Comparison of ENCODE assay signal across 8 cellular contexts in the genomic region with DNA sequence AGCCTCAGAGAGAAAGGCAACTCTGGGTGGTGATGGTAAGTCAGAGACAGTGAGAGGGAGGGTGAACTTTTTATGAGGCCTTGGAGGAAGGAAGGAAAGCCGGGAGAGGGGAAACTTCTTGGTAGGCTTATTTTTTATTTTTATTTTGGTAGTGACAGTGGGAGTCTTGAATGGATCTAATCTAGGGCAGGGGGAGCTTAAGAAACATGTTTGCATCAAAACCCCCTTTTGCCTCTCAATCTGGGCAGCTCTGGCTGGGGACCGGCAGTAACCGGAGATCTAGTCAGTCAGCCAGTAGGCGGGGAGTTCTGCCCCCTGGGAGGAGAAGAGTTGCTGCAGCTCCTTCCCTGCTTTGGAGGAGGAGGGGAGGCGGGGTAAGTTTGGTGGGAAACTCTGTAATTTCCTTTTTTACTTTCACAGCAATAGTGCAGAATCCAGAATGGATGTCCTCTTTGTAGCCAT. TPM values are rescaled to one million over a fixed set of nuclear protein-coding genes. Genes with fewer than 3 reads are reported as not detected.
A peak's percentile ranks its signal among the peaks of the same experiment; 100 is the strongest.
DNase-seq lines count a peak whose midpoint lies in the region; ATAC-seq and TF ChIP-seq lines count a peak whose summit lies in the region.

A gene (plus strand): TSS at position 412 of the 462 bp plus-strand sequence. CDS start 28 bp downstream, at position 440.

- no peak for ATAC-seq in GM18520 (IDR thresholded peaks at IDR 0.05; ENCODE audit: unreplicated experiment)
- no peak for ATAC-seq in stimulated activated naive CD8-positive, alpha-beta T cell treated with anti-CD3 and anti-CD28 coated beads, Interleukin-15, amount 100 ng/mL, for 72 hours

- intact Hi-C loops in stomach (cut with DNase I; ENCODE audit: low total_unique reads): no loop called here

- peaks cover 18% of the 10 kb centered on the region for H3K4me1 Mint-ChIP-seq in stimulated activated naive CD8-positive, alpha-beta T cell treated with anti-CD3 and anti-CD28 coated beads, Interleukin-15, amount 100 ng/mL, for 72 hours

- H3K27ac ChIP-seq in stomach: peak within 1 kb of the TSS in 4 of 5 donors; percentile 3 to 60 (median 50)

- no peaks in the 10 kb centered on the region for H3K9me3 ChIP-seq in stomach

- no peak for TF ChIP-seq EP300 in stomach (IDR thresholded peaks at IDR 0.05)

- no peaks in the 10 kb centered on the region for H3K9me3 Mint-ChIP-seq in stimulated activated naive CD8-positive, alpha-beta T cell treated with anti-CD3 and anti-CD28 coated beads, Interleukin-15, amount 100 ng/mL, for 72 hours

- TF ChIP-seq CTCF in HFF-Myc (IDR thresholded peaks at IDR 0.05; ENCODE audit: low read depth, low read length, missing control alignments) (peak; percentile 3), stomach (IDR thresholded peaks at IDR 0.05) (no peak)

- DNase-seq in HFF-Myc (ENCODE audit: extremely low read depth, low read depth) (no peak), anterior cingulate cortex (lab: John Stamatoyannopoulos, UW) (peak in 34 of 58 donors; percentile 1 to 55 (median 18)), hypothalamus (lab: John Stamatoyannopoulos, UW) (peak in 32 of 51 donors; percentile 2 to 59 (median 22)), stomach (no peak), 8988T (no peak), NCI-H187 treated with DMSO at 0.1 percent for 48 hours (lab: John Stamatoyannopoulos, UW) (no peak)
- DNase-seq in stimulated activated naive CD8-positive, alpha-beta T cell treated with anti-CD3 and anti-CD28 coated beads, Interleukin-15, amount 100 ng/mL, for 72 hours: no peak

- H3K4me3 ChIP-seq in HFF-Myc (replicated peaks; ENCODE audit: low read depth, low read length): peak within 1 kb of the TSS; percentile 20
- peak within 1 kb of the TSS in 3 of 4 donors; percentile 2 to 14 (median 12) for H3K4me3 ChIP-seq in stomach

- no peak within 1 kb of the TSS for H3K4me3 Mint-ChIP-seq in stimulated activated naive CD8-positive, alpha-beta T cell treated with anti-CD3 and anti-CD28 coated beads, Interleukin-15, amount 100 ng/mL, for 72 hours

- WGBS in stomach, 5 donors: 47 to 62% (median 57%) methylated on average over 5 of the region's 5 CpGs

- no peaks in the 10 kb centered on the region for H3K27me3 Mint-ChIP-seq in stimulated activated naive CD8-positive, alpha-beta T cell treated with anti-CD3 and anti-CD28 coated beads, Interleukin-15, amount 100 ng/mL, for 72 hours

- H3K36me3 ChIP-seq in stomach: peaks cover 0 to 3% (median under 1%) of the 10 kb centered on the region in 4 donors

- H3K4me1 ChIP-seq in stomach: peaks cover 6 to 41% (median 18%) of the 10 kb centered on the region in 4 donors

- no peak for TF ChIP-seq POLR2A in stomach (IDR thresholded peaks at IDR 0.05)

- H3K27me3 ChIP-seq in stomach: no peaks in the 10 kb centered on the region

- H3K27ac Mint-ChIP-seq in stimulated activated naive CD8-positive, alpha-beta T cell treated with anti-CD3 and anti-CD28 coated beads, Interleukin-15, amount 100 ng/mL, for 72 hours: no peak within 1 kb of the TSS

RNA-seq across cellular contexts. Expression of the gene that starts here (rescaled TPM):
- 10 to 100 TPM in 1 of 5 donors, under 1 TPM in 1, not detected in 3; 0.43 to 40.8 TPM for total RNA-seq in stomach
- polyA plus RNA-seq in stomach: 10 to 100 TPM in 1 of 3 donors, 1 to 10 TPM in 2; 7.5 to 17.7 (median 8.7) TPM

Comparison
In these comparisons a context has a peak if more than half of its experiments do, and no peak if none do; other contexts are left out.
1. DNase-seq: peak in anterior cingulate cortex (34 of 58) and hypothalamus (32 of 51); none in HFF-Myc (single experiment), stomach (single experiment), 8988T (single experiment), stimulated activated naive CD8-positive, alpha-beta T cell treated with anti-CD3 and anti-CD28 coated beads, Interleukin-15, amount 100 ng/mL, for 72 hours (0 of 2) and NCI-H187 treated with DMSO at 0.1 percent for 48 hours (single experiment).